ENCODE assay signal across 8 cellular contexts in the genomic region with DNA sequence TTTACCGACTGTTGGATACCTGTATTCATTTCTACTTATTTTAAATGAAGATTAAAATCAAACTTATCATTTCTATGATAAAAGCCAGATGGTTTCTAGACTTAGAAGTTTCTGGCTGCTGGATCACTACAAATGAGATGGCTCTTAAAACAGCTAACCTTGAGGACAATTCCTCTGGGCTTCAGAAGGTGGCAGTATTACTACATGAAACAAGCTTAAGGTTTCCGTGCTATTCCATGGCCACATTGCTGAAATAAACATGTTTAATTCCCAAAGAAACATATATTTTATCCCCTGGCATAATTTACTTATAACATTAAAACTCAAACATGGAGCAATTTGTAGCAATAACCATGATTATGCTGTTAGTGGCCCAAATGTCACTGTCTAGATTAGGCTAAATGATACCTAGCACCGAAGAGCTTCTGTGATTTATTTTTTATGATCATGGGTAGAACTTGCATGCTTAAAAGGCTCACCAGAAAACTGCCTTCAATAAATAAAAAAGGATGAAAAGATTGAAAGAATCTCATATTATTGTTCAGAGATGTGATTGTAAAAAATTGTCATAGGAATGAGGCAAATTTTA.
DNase-seq lines count a peak whose midpoint lies in the region; ATAC-seq, FAIRE-seq and TF ChIP-seq lines count a peak whose summit lies in the region.

No MANE protein-coding gene starts in this region.

- POLR2A ChIA-PET in naive thymus-derived CD8-positive, alpha-beta T cell (lab: Charles Lee) = no interaction called here

- in situ Hi-C loops in HAP-1 (cut with MboI; ENCODE audit: low sequenced_read_pairs) = no loop called here

- peaks cover 21% of the 10 kb centered on the region for H3K4me1 Mint-ChIP-seq in nephron
- no peaks in the 10 kb centered on the region for H3K4me1 Mint-ChIP-seq in naive thymus-derived CD8-positive, alpha-beta T cell

- H3K27me3 ChIP-seq in HAP-1 (ENCODE audit: low read depth) = no peaks in the 10 kb centered on the region

- H3K27me3 Mint-ChIP-seq in nephron (ENCODE audit: low read depth) = no peaks in the 10 kb centered on the region
- peaks cover 0 to 3% (median 0%) of the 10 kb centered on the region in 5 donors for H3K27me3 Mint-ChIP-seq in naive thymus-derived CD8-positive, alpha-beta T cell

- no peaks in the 10 kb centered on the region for H3K36me3 ChIP-seq in HAP-1 (replicated peaks)

- TF ChIP-seq CTCF in nephron (IDR thresholded peaks at IDR 0.05; ENCODE audit: unreplicated experiment in 3 of 3) = peak; percentile 72 to 84 (median 80)

- peak overlapping the region; percentile 45 to 85 (median 76) for H3K27ac Mint-ChIP-seq in nephron
- no peak overlapping the region for H3K27ac Mint-ChIP-seq in naive thymus-derived CD8-positive, alpha-beta T cell

- no peak overlapping the region for H3K4me3 ChIP-seq in HAP-1

- H3K9me3 Mint-ChIP-seq in nephron = peaks cover 2% of the 10 kb centered on the region
- peaks cover 0 to under 1% (median 0%) of the 10 kb centered on the region in 9 donors for H3K9me3 Mint-ChIP-seq in naive thymus-derived CD8-positive, alpha-beta T cell

- H3K9me3 ChIP-seq in HAP-1 = no peaks in the 10 kb centered on the region

- peak; percentile 55 for DNase-seq in D341Med (ENCODE audit: low spot score)
- peak; percentile 22 to 75 for DNase-seq in HAP-1 (ENCODE audit: low spot score in 2 of 2)
- DNase-seq in NCI-H82 (lab: John Stamatoyannopoulos, UW) = peak; percentile 72
- DNase-seq in naive thymus-derived CD8-positive, alpha-beta T cell = no peak
- DNase-seq in activated naive CD4-positive, alpha-beta T cell (lab: John Stamatoyannopoulos, UW) = no peak

- no peak overlapping the region for H3K4me3 Mint-ChIP-seq in nephron
- H3K4me3 Mint-ChIP-seq in naive thymus-derived CD8-positive, alpha-beta T cell = no peak overlapping the region

- peaks cover 5% of the 10 kb centered on the region for H3K36me3 Mint-ChIP-seq in nephron (ENCODE audit: low read depth)
- H3K36me3 Mint-ChIP-seq in naive thymus-derived CD8-positive, alpha-beta T cell = peaks cover 0 to 2% (median 0%) of the 10 kb centered on the region in 3 donors

- peaks cover 10% of the 10 kb centered on the region for H3K4me1 ChIP-seq in HAP-1

- no peak for ATAC-seq in naive thymus-derived CD8-positive, alpha-beta T cell
- ATAC-seq in HG03571 (IDR thresholded peaks at IDR 0.05; ENCODE audit: unreplicated experiment) = no peak

- peak; percentile 55 for FAIRE-seq in endometrium (lab: Jason Lieb, UNC)

Comparison
In these comparisons a context has a peak if more than half of its experiments do, and no peak if none do; other contexts are left out.
1. DNase-seq: peak in D341Med (single experiment), HAP-1 (2 of 2) and NCI-H82 (single experiment); none in naive thymus-derived CD8-positive, alpha-beta T cell (0 of 10) and activated naive CD4-positive, alpha-beta T cell (0 of 4).
2. H3K27ac Mint-ChIP-seq: peak in nephron (3 of 3); none in naive thymus-derived CD8-positive, alpha-beta T cell (0 of 10).